ENCODE assay signal across 8 cellular contexts in the genomic region with DNA sequence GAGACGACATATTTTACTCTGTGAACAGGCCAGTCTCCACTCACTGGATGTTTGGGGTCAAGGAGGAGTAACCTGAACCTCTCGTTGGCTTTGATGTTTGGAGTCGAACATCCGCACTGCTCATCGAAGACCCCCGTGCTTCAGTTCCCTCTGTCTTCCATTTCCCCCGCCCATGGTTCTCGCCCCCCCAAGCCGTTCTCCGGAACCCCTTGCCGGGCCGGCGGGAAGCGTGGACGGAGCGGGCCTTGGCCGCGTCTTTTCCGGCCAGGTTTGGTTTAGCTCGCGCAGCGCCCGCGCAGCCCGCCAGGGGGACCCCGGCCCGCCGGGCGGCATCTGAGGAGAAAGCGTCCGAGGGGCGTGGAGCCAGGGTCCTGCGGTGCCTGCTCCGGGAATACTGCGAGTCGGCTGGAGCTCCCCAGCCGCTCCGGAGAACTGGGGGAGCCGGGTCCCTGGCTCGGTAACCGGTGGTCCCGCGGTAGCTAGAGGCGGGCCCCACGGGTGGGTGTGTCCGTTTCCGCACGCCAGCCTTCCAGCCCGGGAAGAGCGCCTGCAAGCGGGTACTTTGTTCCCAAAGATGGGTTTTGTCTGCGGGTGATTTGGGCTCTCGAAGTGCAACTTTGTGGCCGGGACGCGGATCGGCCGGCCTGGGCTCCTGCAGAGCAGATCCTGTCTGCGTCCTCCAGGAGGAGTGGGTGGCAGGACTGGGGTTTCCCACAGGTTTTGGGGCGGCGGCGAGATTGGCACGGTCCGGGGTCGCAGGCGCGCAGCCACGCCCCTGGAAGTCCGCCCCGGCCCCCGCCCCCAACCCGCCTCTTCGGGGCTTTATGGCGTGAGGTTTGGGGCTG. TPM values are rescaled to one million over a fixed set of nuclear protein-coding genes. Genes with fewer than 3 reads are reported as not detected.
DNase-seq lines count a peak whose midpoint lies in the region; ATAC-seq and TF ChIP-seq lines count a peak whose summit lies in the region.

No MANE protein-coding gene starts in this region.

- H3K27ac ChIP-seq in RWPE1, result no peak overlapping the region
- H3K27ac ChIP-seq in heart right ventricle, result peak overlapping the region in 1 of 10 donors; percentile 44

- H3K4me3 ChIP-seq in GM12864 (ENCODE audit: low read depth, low read length) (peak overlapping the region; percentile 27), heart right ventricle (peak overlapping the region; percentile 27 to 64 (median 52))

- peaks cover 0 to 18% (median 13%) of the 10 kb centered on the region in 9 donors for H3K4me1 ChIP-seq in heart right ventricle

- CTCF ChIA-PET in RWPE1 (lab: Yijun Ruan, JAX), result interaction anchor here (0.6 to 1.0 kb wide), 5 partner anchors 80 to 1553 kb away, joined by 3 to 6 read pairs (median 4); no protein-coding TSS in a partner anchor

- WGBS in heart right ventricle, 2 donors, result 1% methylated on average over 74 of the region's 74 CpGs

- no peaks in the 10 kb centered on the region for H3K36me3 ChIP-seq in heart right ventricle

- POLR2A ChIA-PET in RWPE1 (lab: Yijun Ruan, JAX; ENCODE audit: low non-redundant PET), result no interaction called here

- intact Hi-C loops in heart right ventricle (cut with DNase I), result no loop called here
- intact Hi-C loops in posterior vena cava (cut with DNase I), result loop anchor here in 1 of 2 donors (5.0 kb wide), 1 partner anchor 332 kb away; no protein-coding TSS in a partner anchor

- DNase-seq in GM12864 (ENCODE audit: low read depth) (no peak), RWPE1 (ENCODE audit: low spot score) (peak; percentile 50), heart right ventricle (peak; percentile 6 to 39), posterior vena cava (ENCODE audit: low spot score) (peak; percentile 88), NAMALWA (ENCODE audit: low spot score) (no peak), AML-193 (lab: John Stamatoyannopoulos, UW) (no peak)
- DNase-seq in activated naive CD4-positive, alpha-beta T cell treated with anti-CD3 and anti-CD28 coated beads, Interleukin-2, amount 50 U/mL, for 16 hours, result peak; percentile 45

- ATAC-seq in HG02759 (IDR thresholded peaks at IDR 0.05; ENCODE audit: unreplicated experiment) (peak; percentile 78), heart right ventricle (peak in 7 of 8 donors; percentile 17 to 73 (median 46))

- H3K9me3 ChIP-seq in heart right ventricle, result peaks cover 0 to 3% (median 0%) of the 10 kb centered on the region in 11 donors

- peaks cover 0 to 74% (median 60%) of the 10 kb centered on the region in 7 donors for H3K27me3 ChIP-seq in heart right ventricle

- TF ChIP-seq CTCF in GM12864 (IDR thresholded peaks at IDR 0.05; ENCODE audit: low read depth, low read length, missing control alignments), result peak; percentile 64
- peak; percentile 62 for TF ChIP-seq CTCF in RWPE1 (conservative IDR thresholded peaks at IDR 0.05; ENCODE audit: low read depth)
- TF ChIP-seq CTCF in heart right ventricle (IDR thresholded peaks at IDR 0.05), result peak in 8 of 9 donors; percentile 14 to 60 (median 50)

RNA-seq across cellular contexts. Expression of a gene that starts 0.4 kb away (rescaled TPM):
- total RNA-seq in heart right ventricle (under 1 TPM in 7 of 10 donors, not detected in 3; 0.07 to 0.39 (median 0.15) TPM), posterior vena cava (10 to 100 TPM; 10.3 to 24.0 TPM)
- polyA plus RNA-seq in heart right ventricle, result under 1 TPM in 1 of 2 donors, not detected in 1; 0.22 TPM

Comparison
In these comparisons a context has a peak if more than half of its experiments do, and no peak if none do; other contexts are left out.
1. DNase-seq: peak in RWPE1 (single experiment), activated naive CD4-positive, alpha-beta T cell treated with anti-CD3 and anti-CD28 coated beads, Interleukin-2, amount 50 U/mL, for 16 hours (single experiment), heart right ventricle (2 of 2) and posterior vena cava (single experiment); none in GM12864 (single experiment), NAMALWA (single experiment) and AML-193 (0 of 2).
2. RNA of a gene that starts 0.4 kb away (total RNA-seq): 10.3 to 24.0 TPM in posterior vena cava; 0.07 to 0.39 TPM in heart right ventricle; every median in the first group is over 4 times any median in the second.
3. Peak in every context shown above with its lines, with median percentiles within 50 percentile points of each other: CTCF ChIP-seq.